1 cellular context compared by ENCODE assay signal in the genomic region with DNA sequence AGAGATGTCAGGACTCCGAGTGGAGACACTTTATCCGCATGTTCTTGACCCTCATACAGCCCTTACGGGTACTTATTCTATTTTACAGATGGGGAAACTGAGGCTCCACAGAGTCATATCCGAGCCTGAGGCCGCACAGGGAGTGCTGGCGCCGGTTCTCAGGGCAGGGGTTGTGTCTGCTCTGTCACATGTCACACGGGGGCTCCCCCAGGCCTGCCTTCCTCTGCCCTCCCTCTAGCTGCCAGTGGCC.
TF ChIP-seq lines count a peak whose summit lies in the region.

No MANE protein-coding gene starts in this region.

TF ChIP-seq in IMR-90, 13 proteins besides CTCF, POLR2A, EP300 and RAD21:
- TF ChIP-seq FOS (IDR thresholded peaks at IDR 0.05; ENCODE audit: low read depth, low read length) (no peak), MXI1 (IDR thresholded peaks at IDR 0.05; ENCODE audit: borderline replicate concordance, low read depth, low read length) (no peak), BHLHE40 (IDR thresholded peaks at IDR 0.05; ENCODE audit: low read depth, low read length) (no peak), RFX5 (IDR thresholded peaks at IDR 0.05; ENCODE audit: low read depth, low read length) (no peak), MAZ (IDR thresholded peaks at IDR 0.05; ENCODE audit: borderline replicate concordance, low read depth, low read length) (no peak), NFE2L2 (IDR thresholded peaks at IDR 0.05; ENCODE audit: low read depth, low read length) (no peak), RCOR1 (IDR thresholded peaks at IDR 0.05; ENCODE audit: insufficient replicate concordance, low read length) (no peak), MAFK (IDR thresholded peaks at IDR 0.05; ENCODE audit: low read depth, low read length) (no peak), CHD1 (IDR thresholded peaks at IDR 0.05; ENCODE audit: low read depth, low read length) (no peak), SMC3 (IDR thresholded peaks at IDR 0.05; ENCODE audit: low read depth, low read length) (no peak), CEBPB (IDR thresholded peaks at IDR 0.05; ENCODE audit: low read depth, low read length) (no peak)
- TF ChIP-seq, protein P1, sequence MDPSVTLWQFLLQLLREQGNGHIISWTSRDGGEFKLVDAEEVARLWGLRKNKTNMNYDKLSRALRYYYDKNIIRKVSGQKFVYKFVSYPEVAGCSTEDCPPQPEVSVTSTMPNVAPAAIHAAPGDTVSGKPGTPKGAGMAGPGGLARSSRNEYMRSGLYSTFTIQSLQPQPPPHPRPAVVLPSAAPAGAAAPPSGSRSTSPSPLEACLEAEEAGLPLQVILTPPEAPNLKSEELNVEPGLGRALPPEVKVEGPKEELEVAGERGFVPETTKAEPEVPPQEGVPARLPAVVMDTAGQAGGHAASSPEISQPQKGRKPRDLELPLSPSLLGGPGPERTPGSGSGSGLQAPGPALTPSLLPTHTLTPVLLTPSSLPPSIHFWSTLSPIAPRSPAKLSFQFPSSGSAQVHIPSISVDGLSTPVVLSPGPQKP (IDR thresholded peaks at IDR 0.05; ENCODE audit: borderline replicate concordance, low read depth, low read length), result no peak
- TF ChIP-seq, protein P2, sequence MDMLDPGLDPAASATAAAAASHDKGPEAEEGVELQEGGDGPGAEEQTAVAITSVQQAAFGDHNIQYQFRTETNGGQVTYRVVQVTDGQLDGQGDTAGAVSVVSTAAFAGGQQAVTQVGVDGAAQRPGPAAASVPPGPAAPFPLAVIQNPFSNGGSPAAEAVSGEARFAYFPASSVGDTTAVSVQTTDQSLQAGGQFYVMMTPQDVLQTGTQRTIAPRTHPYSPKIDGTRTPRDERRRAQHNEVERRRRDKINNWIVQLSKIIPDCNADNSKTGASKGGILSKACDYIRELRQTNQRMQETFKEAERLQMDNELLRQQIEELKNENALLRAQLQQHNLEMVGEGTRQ (IDR thresholded peaks at IDR 0.05; ENCODE audit: low read depth, low read length), result no peak
